Comparison of ENCODE assay signal across 16 cellular contexts in the genomic region with DNA sequence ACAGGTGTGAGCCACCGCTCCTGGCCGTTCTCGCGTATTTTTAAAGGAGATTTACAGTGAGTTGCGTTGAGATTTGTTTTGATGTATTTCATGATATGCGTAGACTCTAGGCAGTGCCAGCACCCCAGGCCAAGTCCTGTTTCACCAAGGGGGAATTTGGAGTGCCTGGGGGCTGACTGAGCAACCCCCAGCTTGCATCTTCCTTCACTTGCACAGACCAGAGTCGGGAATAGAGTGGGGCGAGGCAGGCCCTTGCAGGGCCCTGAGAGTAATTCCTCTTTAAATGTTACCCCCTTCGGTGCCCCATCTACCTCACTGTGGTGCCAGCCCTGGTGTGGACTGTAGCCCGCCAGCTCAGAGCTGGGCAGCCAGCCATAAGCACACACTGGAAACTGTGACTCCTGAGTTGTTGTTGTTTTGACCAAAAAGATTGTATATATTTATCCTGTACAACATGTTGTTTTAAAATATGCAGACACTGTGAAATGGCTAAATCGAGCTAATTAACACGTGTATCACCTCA.
A peak's percentile ranks its signal among the peaks of the same experiment; 100 is the strongest.
DNase-seq lines count a peak whose midpoint lies in the region; ATAC-seq and TF ChIP-seq lines count a peak whose summit lies in the region.
"Had no signal": no experiment of that assay in that cellular context is flagged by ENCODE, and none has a peak within 500 bp of the region (broad histone marks: within the 10 kb centered on the region; RNA-seq: fewer than 3 reads in every experiment).

No MANE protein-coding gene starts in this region.

- intact Hi-C loops in Right ventricle myocardium superior (cut with DNase I): no loop called here
- intact Hi-C loops in left ventricle myocardium inferior (cut with micrococcal nuclease): no loop called here
- intact Hi-C loops in heart left ventricle (cut with DNase I): no loop called here
- intact Hi-C loops in sigmoid colon (cut with DNase I): no loop called here
- intact Hi-C loops in mucosa of descending colon (cut with DNase I, micrococcal nuclease): no loop called here
- intact Hi-C loops in transverse colon (cut with DNase I; ENCODE audit: low total_unique reads): no loop called here

- in situ Hi-C loops in transverse colon (cut with MboI; ENCODE audit: low pct_ligation_motif_present in 1 of 4, low pct_unique_long_range_greater_than_20kb in 1 of 4, low sequenced_read_pairs in 3 of 4): no loop called here

- no peaks in the 10 kb centered on the region for H3K9me3 ChIP-seq in left ventricle myocardium inferior (replicated peaks)
- no peaks in the 10 kb centered on the region for H3K9me3 ChIP-seq in heart left ventricle
- no peaks in the 10 kb centered on the region for H3K9me3 ChIP-seq in sigmoid colon
- no peaks in the 10 kb centered on the region for H3K9me3 ChIP-seq in mucosa of descending colon
- no peaks in the 10 kb centered on the region for H3K9me3 ChIP-seq in transverse colon
- H3K9me3 ChIP-seq: HAP-1 had no signal

- H3K27ac ChIP-seq in left ventricle myocardium inferior (replicated peaks) (no peak overlapping the region), heart left ventricle (no peak overlapping the region), sigmoid colon (no peak overlapping the region), transverse colon (no peak overlapping the region)
- H3K27ac ChIP-seq: BLaER1 had no signal

- H3K4me3 ChIP-seq in left ventricle myocardium inferior: no peak overlapping the region
- no peak overlapping the region for H3K4me3 ChIP-seq in heart left ventricle
- H3K4me3 ChIP-seq in sigmoid colon: no peak overlapping the region
- H3K4me3 ChIP-seq in mucosa of descending colon: no peak overlapping the region
- H3K4me3 ChIP-seq in transverse colon: no peak overlapping the region
- H3K4me3 ChIP-seq: BLaER1, HAP-1 had no signal

- DNase-seq in Right ventricle myocardium superior: no peak
- no peak for DNase-seq in left ventricle myocardium inferior
- DNase-seq in heart left ventricle: no peak
- DNase-seq in mesenteric fat pad (ENCODE audit: low spot score): peak; percentile 39
- peak; percentile 25 for DNase-seq in sigmoid colon
- no peak for DNase-seq in ecto neural progenitor cell (ENCODE audit: low spot score)
- DNase-seq in mucosa of descending colon: no peak
- no peak for DNase-seq in transverse colon
- DNase-seq: 8988T, AML-193, Caco-2, DND-41, GDM1, GOT3 had no signal

- TF ChIP-seq POLR2A in heart left ventricle (IDR thresholded peaks at IDR 0.05) (no peak), sigmoid colon (IDR thresholded peaks at IDR 0.05) (no peak), transverse colon (IDR thresholded peaks at IDR 0.05) (no peak)

- TF ChIP-seq CTCF in left ventricle myocardium inferior (IDR thresholded peaks at IDR 0.05; ENCODE audit: borderline replicate concordance) (no peak), heart left ventricle (IDR thresholded peaks at IDR 0.05) (no peak), sigmoid colon (IDR thresholded peaks at IDR 0.05) (no peak), mucosa of descending colon (IDR thresholded peaks at IDR 0.05) (no peak), transverse colon (IDR thresholded peaks at IDR 0.05) (no peak)

- TF ChIP-seq EP300 in sigmoid colon (IDR thresholded peaks at IDR 0.05) (no peak), transverse colon (IDR thresholded peaks at IDR 0.05; ENCODE audit: low read depth) (no peak)

- ATAC-seq in Right ventricle myocardium superior (ENCODE audit: poor library complexity) (peak; percentile 45), heart left ventricle (peak in 3 of 4 donors; percentile 46 to 61 (median 56)), mucosa of descending colon (no peak)

- H3K4me1 ChIP-seq in left ventricle myocardium inferior (peaks cover 5% of the 10 kb centered on the region), heart left ventricle (no peaks in the 10 kb centered on the region), sigmoid colon (peaks cover 0 to 6% (median 3%) of the 10 kb centered on the region in 4 donors), mucosa of descending colon (ENCODE audit: low read depth) (no peaks in the 10 kb centered on the region), transverse colon (no peaks in the 10 kb centered on the region)
- H3K4me1 ChIP-seq: HAP-1 had no signal

- peaks cover 58% of the 10 kb centered on the region for H3K27me3 ChIP-seq in left ventricle myocardium inferior (ENCODE audit: low read depth)
- H3K27me3 ChIP-seq in heart left ventricle: peaks cover 0 to 22% (median 0%) of the 10 kb centered on the region in 9 donors
- peaks cover 0 to 6% (median 0%) of the 10 kb centered on the region in 3 donors for H3K27me3 ChIP-seq in sigmoid colon
- peaks cover 11% of the 10 kb centered on the region for H3K27me3 ChIP-seq in transverse colon
- H3K27me3 ChIP-seq: BLaER1 had no signal

- 71 to 87% (median 83%) methylated on average over 11 to 12 of the region's 12 CpGs for WGBS in heart left ventricle, 4 donors
- WGBS in sigmoid colon, 2 donors: 87 to 90% methylated on average over 12 of the region's 12 CpGs
- WGBS in transverse colon (ENCODE audit: low coverage in 1 of 2), 2 donors: 60 to 87% methylated on average over 2 to 12 of the region's 12 CpGs

- H3K36me3 ChIP-seq in left ventricle myocardium inferior: no peaks in the 10 kb centered on the region
- H3K36me3 ChIP-seq in heart left ventricle: no peaks in the 10 kb centered on the region
- no peaks in the 10 kb centered on the region for H3K36me3 ChIP-seq in sigmoid colon
- H3K36me3 ChIP-seq in mucosa of descending colon (ENCODE audit: low read depth): no peaks in the 10 kb centered on the region
- H3K36me3 ChIP-seq in transverse colon: no peaks in the 10 kb centered on the region
- H3K36me3 ChIP-seq: BLaER1, HAP-1 had no signal

Comparison
In these comparisons a context has a peak if more than half of its experiments do, and no peak if none do; other contexts are left out.
1. DNase-seq: peak in mesenteric fat pad (single experiment) and sigmoid colon (single experiment); none in Right ventricle myocardium superior (single experiment), left ventricle myocardium inferior (single experiment), heart left ventricle (0 of 5), ecto neural progenitor cell (single experiment), mucosa of descending colon (0 of 3) and transverse colon (single experiment).